ENCODE assay signal across 25 cellular contexts in the genomic region with DNA sequence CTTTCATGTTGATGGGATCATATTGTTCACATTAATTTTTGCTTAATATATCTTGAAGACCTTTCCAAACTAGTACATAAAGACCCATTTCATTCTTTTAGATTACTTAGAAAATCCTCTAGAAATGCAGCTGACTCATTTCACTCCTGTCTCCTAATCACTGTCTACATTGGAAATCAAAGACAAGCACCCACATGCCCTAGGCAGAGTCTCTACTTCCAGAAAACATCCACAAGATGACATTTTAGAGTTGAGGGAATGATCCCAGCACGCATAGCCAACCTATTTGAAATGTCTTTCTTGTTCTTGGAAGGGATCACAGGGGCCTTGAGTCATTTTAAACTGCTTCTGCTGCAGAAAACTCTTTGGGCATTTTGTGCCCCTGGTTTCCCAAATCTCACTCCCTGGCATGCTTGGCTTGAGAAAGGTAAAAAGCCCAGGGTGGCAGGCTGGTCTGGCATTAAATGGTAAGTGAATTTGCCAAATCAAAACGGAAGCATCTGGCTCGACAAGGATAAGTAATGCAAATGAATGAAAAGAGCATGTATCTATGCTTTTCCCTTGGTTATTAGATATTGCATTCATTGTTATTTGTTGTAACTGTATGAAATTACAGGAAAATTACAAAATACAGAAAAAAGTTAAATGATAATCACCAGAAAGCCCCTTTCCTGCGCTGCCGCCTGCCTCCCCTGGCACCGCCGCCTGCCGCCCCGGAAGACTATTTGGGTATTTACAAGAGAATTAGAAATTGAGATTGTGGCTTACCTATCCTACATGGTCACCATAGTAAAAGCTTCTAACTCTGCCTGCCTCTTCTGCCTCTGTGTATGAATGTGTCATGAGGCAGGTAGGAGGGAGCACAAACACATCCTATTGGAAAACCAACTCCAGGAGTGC.
A peak's percentile ranks its signal among the peaks of the same experiment; 100 is the strongest.
DNase-seq lines count a peak whose midpoint lies in the region; ATAC-seq and TF ChIP-seq lines count a peak whose summit lies in the region.
"Had no signal": no experiment of that assay in that cellular context is flagged by ENCODE, and none has a peak within 500 bp of the region (broad histone marks: within the 10 kb centered on the region; RNA-seq: fewer than 3 reads in every experiment).

No MANE protein-coding gene starts in this region.

- H3K36me3 Mint-ChIP-seq in type B pancreatic cell = no peaks in the 10 kb centered on the region
- H3K36me3 Mint-ChIP-seq: CD14-positive monocyte, mesothelial cell of epicardium, naive B cell had no signal

- no peaks in the 10 kb centered on the region for H3K27me3 Mint-ChIP-seq in type B pancreatic cell
- H3K27me3 Mint-ChIP-seq: dendritic cell treated with granulocyte-macrophage colony-stimulating factor and Interleukin-4, amounts not matched to agents 40 ng/mL and 50 ng/mL, for 4 days; naive B cell had no signal

- H3K27ac ChIP-seq in neutrophil = peak overlapping the region; percentile 96
- H3K27ac ChIP-seq: PC-9, sigmoid colon, testis had no signal

- DNase-seq in DMS153 treated with DMSO at 0.1 percent for 48 hours (lab: John Stamatoyannopoulos, UW; ENCODE audit: unreplicated experiment) (peak; percentile 78), DMS153 (lab: John Stamatoyannopoulos, UW) (no peak), NCI-H69 (lab: John Stamatoyannopoulos, UW) (peak; percentile 75), cerebellar cortex (ENCODE audit: low spot score) (peak; percentile 86), type B pancreatic cell (ENCODE audit: extremely low spot score, unreplicated experiment) (no peak), glomerular visceral epithelial cell (ENCODE audit: extremely low spot score) (no peak)
- DNase-seq: 8988T; activated CD4-positive, alpha-beta T cell treated with anti-CD3 and anti-CD28 coated beads, Interleukin-2, amount 10 ng/mL, durations not matched to agents 7 days and 5 days; activated T-cell treated with anti-CD3 and anti-CD28 coated beads, Interleukin-2, amount 50 U/mL, for 4 hours; Kasumi-1; naive B cell; NCI-H1930; PC-9; SHP77 treated with DMSO at 0.1 percent for 48 hours; sigmoid colon; stimulated activated naive CD8-positive, alpha-beta T cell treated with anti-CD3 and anti-CD28 coated beads, Interleukin-15, Interleukin-2, amounts not matched to agents 100 U/mL and 50 U/mL, for 24 hours; T1000; testis had no signal

- peaks cover 18% of the 10 kb centered on the region for H3K36me3 ChIP-seq in neutrophil
- H3K36me3 ChIP-seq: sigmoid colon had no signal

- H3K4me3 ChIP-seq in neutrophil (ENCODE audit: low read depth in 1 of 2, low read length in 1 of 2) = no peak overlapping the region
- H3K4me3 ChIP-seq: PC-9, sigmoid colon, testis had no signal

- H3K27ac Mint-ChIP-seq in type B pancreatic cell = no peak overlapping the region
- H3K27ac Mint-ChIP-seq: activated CD4-positive, alpha-beta T cell treated with anti-CD3 and anti-CD28 coated beads, Interleukin-2, amount 10 ng/mL, durations not matched to agents 7 days and 5 days; dendritic cell treated with granulocyte-macrophage colony-stimulating factor and Interleukin-4, amounts not matched to agents 40 ng/mL and 50 ng/mL, for 4 days; mesothelial cell of epicardium; naive B cell; progenitor cell of endocrine pancreas had no signal

- ATAC-seq in activated CD4-positive, CD25-positive, alpha-beta regulatory T cell treated with anti-CD3 and anti-CD28 coated beads, Interleukin-2, amount 50 U/mL, for 24 hours = no peak
- ATAC-seq: activated T-cell treated with anti-CD3 and anti-CD28 coated beads, Interleukin-2, amount 50 U/mL, for 4 hours; HepG2; stimulated activated naive CD8-positive, alpha-beta T cell treated with anti-CD3 and anti-CD28 coated beads, Interleukin-15, Interleukin-2, amounts not matched to agents 100 U/mL and 50 U/mL, for 24 hours had no signal

- H3K9me3 ChIP-seq in neutrophil = no peaks in the 10 kb centered on the region
- H3K9me3 ChIP-seq: sigmoid colon, testis had no signal

- no peak overlapping the region for H3K4me3 Mint-ChIP-seq in type B pancreatic cell
- H3K4me3 Mint-ChIP-seq: activated CD4-positive, alpha-beta T cell treated with anti-CD3 and anti-CD28 coated beads, Interleukin-2, amount 10 ng/mL, durations not matched to agents 7 days and 5 days; activated T-cell treated with anti-CD3 and anti-CD28 coated beads, Interleukin-2, amount 50 U/mL, for 4 hours; CD14-positive monocyte; dendritic cell treated with granulocyte-macrophage colony-stimulating factor and Interleukin-4, amounts not matched to agents 40 ng/mL and 50 ng/mL, for 4 days; mesothelial cell of epicardium had no signal

- no peak for TF ChIP-seq CTCF in neutrophil (IDR thresholded peaks at IDR 0.05)
- no peak for TF ChIP-seq CTCF in type B pancreatic cell (conservative IDR thresholded peaks at IDR 0.05)

- no peaks in the 10 kb centered on the region for H3K9me3 Mint-ChIP-seq in type B pancreatic cell
- H3K9me3 Mint-ChIP-seq: activated T-cell treated with anti-CD3 and anti-CD28 coated beads, Interleukin-2, amount 50 U/mL, for 4 hours; dendritic cell treated with granulocyte-macrophage colony-stimulating factor and Interleukin-4, amounts not matched to agents 40 ng/mL and 50 ng/mL, for 4 days; mesothelial cell of epicardium had no signal

- peaks cover 84 to 99% of the 10 kb centered on the region in 2 experiments for H3K4me1 ChIP-seq in neutrophil (ENCODE audit: control insufficient read depth in 1 of 2, insufficient read depth in 1 of 2, low read depth in 1 of 2, low read length in 1 of 2)
- H3K4me1 ChIP-seq: sigmoid colon, testis had no signal

- no peaks in the 10 kb centered on the region for H3K27me3 ChIP-seq in neutrophil
- H3K27me3 ChIP-seq: sigmoid colon, testis had no signal

- peaks cover 9% of the 10 kb centered on the region for H3K4me1 Mint-ChIP-seq in type B pancreatic cell (ENCODE audit: unreplicated experiment)

Comparison
In these comparisons a context has a peak if more than half of its experiments do, and no peak if none do; other contexts are left out.
1. DNase-seq: peak in DMS153 treated with DMSO at 0.1 percent for 48 hours (single experiment), NCI-H69 (single experiment) and cerebellar cortex (single experiment); none in DMS153 (single experiment), type B pancreatic cell (single experiment) and glomerular visceral epithelial cell (single experiment).